ENCODE assay signal across 21 cellular contexts in genomic region chr4:100707786-100708185, GRCh38.
A peak's percentile ranks its signal among the peaks of the same experiment; 100 is the strongest.
DNase-seq lines count a peak whose midpoint lies in the region; ATAC-seq, FAIRE-seq and TF ChIP-seq lines count a peak whose summit lies in the region.
"Had no signal": no experiment of that assay in that cellular context is flagged by ENCODE, and none has a peak within 500 bp of the region (broad histone marks: within the 10 kb centered on the region; RNA-seq: fewer than 3 reads in every experiment).

No MANE protein-coding gene starts in this region.

- no peak overlapping the region for H3K27ac Mint-ChIP-seq in astrocyte (ENCODE audit: unreplicated experiment)
- H3K27ac Mint-ChIP-seq: B cell; CD8-positive, alpha-beta T cell had no signal

- no peak overlapping the region for H3K4me3 Mint-ChIP-seq in astrocyte (ENCODE audit: unreplicated experiment)
- H3K4me3 Mint-ChIP-seq: B cell; CD8-positive, alpha-beta T cell had no signal

- no peaks in the 10 kb centered on the region for H3K79me2 ChIP-seq in astrocyte (ENCODE audit: insufficient read depth, low read length)

- TF ChIP-seq CTCF in AG10803 (conservative IDR thresholded peaks at IDR 0.05; ENCODE audit: low read length) (no peak), astrocyte (IDR thresholded peaks at IDR 0.05; ENCODE audit: insufficient read depth, low read depth, low read length) (no peak), fibroblast of the aortic adventitia (IDR thresholded peaks at IDR 0.05; ENCODE audit: insufficient read depth, low read length) (no peak), GM10266 (IDR thresholded peaks at IDR 0.05; ENCODE audit: control insufficient read depth, insufficient read depth, low read depth, missing control alignments) (no peak)

- H3K9me3 Mint-ChIP-seq in astrocyte (ENCODE audit: unreplicated experiment), result no peaks in the 10 kb centered on the region
- H3K9me3 Mint-ChIP-seq: CD8-positive, alpha-beta T cell had no signal

- H3K4me1 Mint-ChIP-seq in astrocyte (ENCODE audit: low read depth, unreplicated experiment), result peaks cover 4% of the 10 kb centered on the region
- H3K4me1 Mint-ChIP-seq: B cell had no signal

- no peak for ATAC-seq in left lobe of liver
- ATAC-seq: CD8-positive, alpha-beta T cell; K562 had no signal

- H2AFZ ChIP-seq in astrocyte (ENCODE audit: low read depth, low read length), result no peak overlapping the region
- H2AFZ ChIP-seq: GM23248 had no signal

- H3K4me2 ChIP-seq in astrocyte (ENCODE audit: low read length), result no peak overlapping the region
- H3K4me2 ChIP-seq: BLaER1 treated with 17β-estradiol and CSF1 and Interleukin-3, amounts not matched to agents 10 nM and 100 nM had no signal

- H3K36me3 ChIP-seq in astrocyte (ENCODE audit: insufficient read depth, low read length), result no peaks in the 10 kb centered on the region
- H3K36me3 ChIP-seq: BLaER1 treated with 17β-estradiol and CSF1 and Interleukin-3, amounts not matched to agents 10 nM and 100 nM; HAP-1 had no signal

- H3K9ac ChIP-seq in astrocyte (ENCODE audit: low read length), result no peak overlapping the region
- H3K9ac ChIP-seq: BLaER1 treated with 17β-estradiol and CSF1 and Interleukin-3, amounts not matched to agents 10 nM and 100 nM; GM23248 had no signal

- H3K4me1 ChIP-seq in astrocyte (ENCODE audit: insufficient read depth, low read length), result no peaks in the 10 kb centered on the region
- H3K4me1 ChIP-seq: BLaER1 treated with 17β-estradiol and CSF1 and Interleukin-3, amounts not matched to agents 10 nM and 100 nM; HAP-1 had no signal

- no peak for FAIRE-seq in astrocyte (lab: Jason Lieb, UNC)
- FAIRE-seq: GM12891, HTR-8/SVneo, K562 had no signal

- no peaks in the 10 kb centered on the region for H3K36me3 Mint-ChIP-seq in astrocyte (ENCODE audit: low read depth, unreplicated experiment)
- H3K36me3 Mint-ChIP-seq: CD8-positive, alpha-beta T cell had no signal

- H3K27me3 Mint-ChIP-seq in astrocyte (ENCODE audit: low read depth, unreplicated experiment), result no peaks in the 10 kb centered on the region
- H3K27me3 Mint-ChIP-seq: B cell had no signal

- H3K27ac ChIP-seq in astrocyte (ENCODE audit: low read depth, low read length), result no peak overlapping the region
- H3K27ac ChIP-seq: BLaER1 treated with 17β-estradiol and CSF1 and Interleukin-3, amounts not matched to agents 10 nM and 100 nM; GM23248 had no signal

- DNase-seq in AG10803 (ENCODE audit: low read depth) (peak; percentile 1), GM03348 (ENCODE audit: low spot score) (peak; percentile 11), astrocyte (ENCODE audit: low read depth) (peak; percentile 33), fibroblast of the aortic adventitia (ENCODE audit: low read depth) (peak; percentile 33), GM10266 (ENCODE audit: extremely low spot score) (no peak), DMS79 treated with DMSO at 0.1 percent for 48 hours (lab: John Stamatoyannopoulos, UW) (no peak), left lobe of liver (ENCODE audit: low spot score) (no peak), KG1 (lab: John Stamatoyannopoulos, UW) (no peak)
- DNase-seq: 8988T; CD8-positive, alpha-beta T cell; DMS 273 treated with DMSO at 0.1 percent for 48 hours; DMS53; GF-D8; GM23248; IMR-90 had no signal

- H3K9me3 ChIP-seq in astrocyte (ENCODE audit: insufficient read depth, low read depth, low read length), result no peaks in the 10 kb centered on the region
- H3K9me3 ChIP-seq: BLaER1 treated with 17β-estradiol and CSF1 and Interleukin-3, amounts not matched to agents 10 nM and 100 nM; HAP-1 had no signal

- no peaks in the 10 kb centered on the region for H3K27me3 ChIP-seq in astrocyte (ENCODE audit: insufficient read depth, low read length)
- H3K27me3 ChIP-seq: BLaER1 treated with 17β-estradiol and CSF1 and Interleukin-3, amounts not matched to agents 10 nM and 100 nM had no signal

- H3K4me3 ChIP-seq in AG10803 (ENCODE audit: low read length) (no peak overlapping the region), astrocyte (ENCODE audit: insufficient read depth, low read depth, low read length) (no peak overlapping the region), fibroblast of the aortic adventitia (ENCODE audit: low read depth, low read length) (no peak overlapping the region)
- H3K4me3 ChIP-seq: BLaER1 treated with 17β-estradiol and CSF1 and Interleukin-3, amounts not matched to agents 10 nM and 100 nM; GM23248; HAP-1; K562 had no signal

- H4K20me1 ChIP-seq in astrocyte (ENCODE audit: insufficient read depth, low read length), result no peaks in the 10 kb centered on the region
- H4K20me1 ChIP-seq: BLaER1 treated with 17β-estradiol and CSF1 and Interleukin-3, amounts not matched to agents 10 nM and 100 nM had no signal

Comparison
In these comparisons a context has a peak if more than half of its experiments do, and no peak if none do; other contexts are left out.
1. DNase-seq: peak in AG10803 (single experiment), GM03348 (single experiment), astrocyte (single experiment) and fibroblast of the aortic adventitia (single experiment); none in GM10266 (single experiment), DMS79 treated with DMSO at 0.1 percent for 48 hours (single experiment), left lobe of liver (single experiment) and KG1 (single experiment).